In genomic region chr1:82517586-82517985, GRCh38 we compare ENCODE assay signal across 10 cellular contexts.
DNase-seq lines count a peak whose midpoint lies in the region; ATAC-seq and TF ChIP-seq lines count a peak whose summit lies in the region.
"Had no signal": no experiment of that assay in that cellular context is flagged by ENCODE, and none has a peak within 500 bp of the region (broad histone marks: within the 10 kb centered on the region; RNA-seq: fewer than 3 reads in every experiment).

No MANE protein-coding gene starts in this region.

- no peaks in the 10 kb centered on the region for H3K79me2 ChIP-seq in GM23338 (replicated peaks; ENCODE audit: insufficient read depth)
- H3K79me2 ChIP-seq in osteoblast (ENCODE audit: insufficient read depth, low read length) = no peaks in the 10 kb centered on the region

- H3F3A ChIP-seq in GM23338 (replicated peaks; ENCODE audit: low read depth) = no peaks in the 10 kb centered on the region

- no peak overlapping the region for H3K4me3 Mint-ChIP-seq in GM23338
- no peak overlapping the region for H3K4me3 Mint-ChIP-seq in activated CD4-positive, alpha-beta T cell treated with anti-CD3 and anti-CD28 coated beads for 36 hours
- H3K4me3 Mint-ChIP-seq: activated CD4-positive, alpha-beta memory T cell treated with anti-CD3 and anti-CD28 coated beads for 36 hours had no signal

- 0 out of 3 replicates have a peak, but pooled peaks cover 2% of the 10 kb centered on the region for H3K4me1 Mint-ChIP-seq in GM23338
- H3K4me1 Mint-ChIP-seq in activated CD4-positive, alpha-beta T cell treated with anti-CD3 and anti-CD28 coated beads for 36 hours = no peaks in the 10 kb centered on the region

- DNase-seq in GM23338 (ENCODE audit: low spot score) (peak; percentile 56), choroid plexus epithelial cell (ENCODE audit: low read depth) (peak; percentile 54), iPS DF 19.7 (ENCODE audit: low read depth, low spot score) (peak; percentile 2), retinal pigment epithelial cell (ENCODE audit: low read depth) (no peak), osteoblast (ENCODE audit: insufficient read length, low spot score, missing footprints) (no peak), RPMI8226 (no peak)
- DNase-seq in activated CD4-positive, alpha-beta T cell treated with anti-CD3 and anti-CD28 coated beads for 36 hours = no peak
- DNase-seq: activated CD4-positive, alpha-beta memory T cell treated with anti-CD3 and anti-CD28 coated beads for 36 hours had no signal

- H3K9me2 ChIP-seq in GM23338 (ENCODE audit: insufficient read depth) = no peaks in the 10 kb centered on the region

- no peak overlapping the region for H3K4me2 ChIP-seq in GM23338
- H3K4me2 ChIP-seq in osteoblast (ENCODE audit: insufficient read depth, low read length) = no peak overlapping the region

- H3K27me3 Mint-ChIP-seq in GM23338 (ENCODE audit: insufficient read depth, low read depth, poor library complexity) = peaks cover 2% of the 10 kb centered on the region
- no peaks in the 10 kb centered on the region for H3K27me3 Mint-ChIP-seq in activated CD4-positive, alpha-beta T cell treated with anti-CD3 and anti-CD28 coated beads for 36 hours
- H3K27me3 Mint-ChIP-seq: activated CD4-positive, alpha-beta memory T cell treated with anti-CD3 and anti-CD28 coated beads for 36 hours had no signal

- POLR2A ChIA-PET in activated CD4-positive, alpha-beta T cell treated with anti-CD3 and anti-CD28 coated beads for 36 hours (lab: Charles Lee) = no interaction called here

- H3K36me3 ChIP-seq in GM23338 (ENCODE audit: insufficient read depth) = no peaks in the 10 kb centered on the region
- no peaks in the 10 kb centered on the region for H3K36me3 ChIP-seq in osteoblast (ENCODE audit: insufficient read depth, low read length)

- H3K27me3 ChIP-seq in GM23338 (ENCODE audit: insufficient read depth) = no peaks in the 10 kb centered on the region
- no peaks in the 10 kb centered on the region for H3K27me3 ChIP-seq in osteoblast (ENCODE audit: insufficient read depth, low read length)

- no peaks in the 10 kb centered on the region for H3K36me3 Mint-ChIP-seq in GM23338 (ENCODE audit: low read depth)
- no peaks in the 10 kb centered on the region for H3K36me3 Mint-ChIP-seq in activated CD4-positive, alpha-beta T cell treated with anti-CD3 and anti-CD28 coated beads for 36 hours (ENCODE audit: low read depth)
- H3K36me3 Mint-ChIP-seq: activated CD4-positive, alpha-beta memory T cell treated with anti-CD3 and anti-CD28 coated beads for 36 hours had no signal

- intact Hi-C loops in activated CD4-positive, alpha-beta T cell treated with anti-CD3 and anti-CD28 coated beads for 36 hours (cut with DNase I, micrococcal nuclease) = no loop called here

- no peak overlapping the region for H3K27ac Mint-ChIP-seq in GM23338
- no peak overlapping the region for H3K27ac Mint-ChIP-seq in activated CD4-positive, alpha-beta T cell treated with anti-CD3 and anti-CD28 coated beads for 36 hours
- H3K27ac Mint-ChIP-seq: activated CD4-positive, alpha-beta memory T cell treated with anti-CD3 and anti-CD28 coated beads for 36 hours had no signal

- H3K4me3 ChIP-seq in GM23338 = no peak overlapping the region
- H3K4me3 ChIP-seq in choroid plexus epithelial cell (ENCODE audit: low read depth, low read length) = no peak overlapping the region
- no peak overlapping the region for H3K4me3 ChIP-seq in retinal pigment epithelial cell (ENCODE audit: low read length)
- no peak overlapping the region for H3K4me3 ChIP-seq in osteoblast (ENCODE audit: insufficient read depth, low read length)
- H3K4me3 ChIP-seq: psoas muscle had no signal

- TF ChIP-seq CTCF in GM23338 (conservative IDR thresholded peaks at IDR 0.05; ENCODE audit: low read depth in 2 of 2) (peak in 1 of 2 experiments; percentile 44; a peak in 2 of 4 replicates), choroid plexus epithelial cell (conservative IDR thresholded peaks at IDR 0.05; ENCODE audit: low read depth, low read length) (peak; percentile 36), retinal pigment epithelial cell (conservative IDR thresholded peaks at IDR 0.05; ENCODE audit: low read depth, low read length) (peak; percentile 11), osteoblast (IDR thresholded peaks at IDR 0.05; ENCODE audit: extremely low read depth, low read depth, low read length) (no peak)

- H2AFZ ChIP-seq in GM23338 = no peak overlapping the region
- no peak overlapping the region for H2AFZ ChIP-seq in osteoblast (ENCODE audit: low read length)

- CTCF ChIA-PET in activated CD4-positive, alpha-beta T cell treated with anti-CD3 and anti-CD28 coated beads for 36 hours (lab: Charles Lee) = no interaction called here

- no peaks in the 10 kb centered on the region for H3K4me1 ChIP-seq in GM23338 (ENCODE audit: insufficient read depth)
- no peaks in the 10 kb centered on the region for H3K4me1 ChIP-seq in osteoblast (ENCODE audit: insufficient read depth, low read length)
- H3K4me1 ChIP-seq: psoas muscle had no signal

- H4K20me1 ChIP-seq in GM23338 (replicated peaks; ENCODE audit: insufficient read depth) (no peaks in the 10 kb centered on the region), osteoblast (ENCODE audit: insufficient read depth, low read length) (no peaks in the 10 kb centered on the region)

- H3K27ac ChIP-seq in GM23338 (ENCODE audit: low read depth) = no peak overlapping the region
- no peak overlapping the region for H3K27ac ChIP-seq in osteoblast (ENCODE audit: low read depth, low read length)
- H3K27ac ChIP-seq: psoas muscle had no signal

- ATAC-seq in GM23338 (peak; percentile 93), GM21360 (IDR thresholded peaks at IDR 0.05; ENCODE audit: unreplicated experiment) (no peak)
- ATAC-seq in activated CD4-positive, alpha-beta T cell treated with anti-CD3 and anti-CD28 coated beads for 36 hours = no peak
- ATAC-seq: psoas muscle had no signal

- no peaks in the 10 kb centered on the region for H3K9me3 Mint-ChIP-seq in GM23338
- H3K9me3 Mint-ChIP-seq in activated CD4-positive, alpha-beta T cell treated with anti-CD3 and anti-CD28 coated beads for 36 hours (ENCODE audit: low read depth) = no peaks in the 10 kb centered on the region
- H3K9me3 Mint-ChIP-seq: activated CD4-positive, alpha-beta memory T cell treated with anti-CD3 and anti-CD28 coated beads for 36 hours had no signal

- no peaks in the 10 kb centered on the region for H3K9me3 ChIP-seq in osteoblast (ENCODE audit: low read depth, low read length)
- H3K9me3 ChIP-seq: psoas muscle had no signal

TF ChIP-seq in GM23338, 12 proteins besides CTCF, POLR2A, EP300 and RAD21 (continues in another document):
- TF ChIP-seq, protein P1, sequence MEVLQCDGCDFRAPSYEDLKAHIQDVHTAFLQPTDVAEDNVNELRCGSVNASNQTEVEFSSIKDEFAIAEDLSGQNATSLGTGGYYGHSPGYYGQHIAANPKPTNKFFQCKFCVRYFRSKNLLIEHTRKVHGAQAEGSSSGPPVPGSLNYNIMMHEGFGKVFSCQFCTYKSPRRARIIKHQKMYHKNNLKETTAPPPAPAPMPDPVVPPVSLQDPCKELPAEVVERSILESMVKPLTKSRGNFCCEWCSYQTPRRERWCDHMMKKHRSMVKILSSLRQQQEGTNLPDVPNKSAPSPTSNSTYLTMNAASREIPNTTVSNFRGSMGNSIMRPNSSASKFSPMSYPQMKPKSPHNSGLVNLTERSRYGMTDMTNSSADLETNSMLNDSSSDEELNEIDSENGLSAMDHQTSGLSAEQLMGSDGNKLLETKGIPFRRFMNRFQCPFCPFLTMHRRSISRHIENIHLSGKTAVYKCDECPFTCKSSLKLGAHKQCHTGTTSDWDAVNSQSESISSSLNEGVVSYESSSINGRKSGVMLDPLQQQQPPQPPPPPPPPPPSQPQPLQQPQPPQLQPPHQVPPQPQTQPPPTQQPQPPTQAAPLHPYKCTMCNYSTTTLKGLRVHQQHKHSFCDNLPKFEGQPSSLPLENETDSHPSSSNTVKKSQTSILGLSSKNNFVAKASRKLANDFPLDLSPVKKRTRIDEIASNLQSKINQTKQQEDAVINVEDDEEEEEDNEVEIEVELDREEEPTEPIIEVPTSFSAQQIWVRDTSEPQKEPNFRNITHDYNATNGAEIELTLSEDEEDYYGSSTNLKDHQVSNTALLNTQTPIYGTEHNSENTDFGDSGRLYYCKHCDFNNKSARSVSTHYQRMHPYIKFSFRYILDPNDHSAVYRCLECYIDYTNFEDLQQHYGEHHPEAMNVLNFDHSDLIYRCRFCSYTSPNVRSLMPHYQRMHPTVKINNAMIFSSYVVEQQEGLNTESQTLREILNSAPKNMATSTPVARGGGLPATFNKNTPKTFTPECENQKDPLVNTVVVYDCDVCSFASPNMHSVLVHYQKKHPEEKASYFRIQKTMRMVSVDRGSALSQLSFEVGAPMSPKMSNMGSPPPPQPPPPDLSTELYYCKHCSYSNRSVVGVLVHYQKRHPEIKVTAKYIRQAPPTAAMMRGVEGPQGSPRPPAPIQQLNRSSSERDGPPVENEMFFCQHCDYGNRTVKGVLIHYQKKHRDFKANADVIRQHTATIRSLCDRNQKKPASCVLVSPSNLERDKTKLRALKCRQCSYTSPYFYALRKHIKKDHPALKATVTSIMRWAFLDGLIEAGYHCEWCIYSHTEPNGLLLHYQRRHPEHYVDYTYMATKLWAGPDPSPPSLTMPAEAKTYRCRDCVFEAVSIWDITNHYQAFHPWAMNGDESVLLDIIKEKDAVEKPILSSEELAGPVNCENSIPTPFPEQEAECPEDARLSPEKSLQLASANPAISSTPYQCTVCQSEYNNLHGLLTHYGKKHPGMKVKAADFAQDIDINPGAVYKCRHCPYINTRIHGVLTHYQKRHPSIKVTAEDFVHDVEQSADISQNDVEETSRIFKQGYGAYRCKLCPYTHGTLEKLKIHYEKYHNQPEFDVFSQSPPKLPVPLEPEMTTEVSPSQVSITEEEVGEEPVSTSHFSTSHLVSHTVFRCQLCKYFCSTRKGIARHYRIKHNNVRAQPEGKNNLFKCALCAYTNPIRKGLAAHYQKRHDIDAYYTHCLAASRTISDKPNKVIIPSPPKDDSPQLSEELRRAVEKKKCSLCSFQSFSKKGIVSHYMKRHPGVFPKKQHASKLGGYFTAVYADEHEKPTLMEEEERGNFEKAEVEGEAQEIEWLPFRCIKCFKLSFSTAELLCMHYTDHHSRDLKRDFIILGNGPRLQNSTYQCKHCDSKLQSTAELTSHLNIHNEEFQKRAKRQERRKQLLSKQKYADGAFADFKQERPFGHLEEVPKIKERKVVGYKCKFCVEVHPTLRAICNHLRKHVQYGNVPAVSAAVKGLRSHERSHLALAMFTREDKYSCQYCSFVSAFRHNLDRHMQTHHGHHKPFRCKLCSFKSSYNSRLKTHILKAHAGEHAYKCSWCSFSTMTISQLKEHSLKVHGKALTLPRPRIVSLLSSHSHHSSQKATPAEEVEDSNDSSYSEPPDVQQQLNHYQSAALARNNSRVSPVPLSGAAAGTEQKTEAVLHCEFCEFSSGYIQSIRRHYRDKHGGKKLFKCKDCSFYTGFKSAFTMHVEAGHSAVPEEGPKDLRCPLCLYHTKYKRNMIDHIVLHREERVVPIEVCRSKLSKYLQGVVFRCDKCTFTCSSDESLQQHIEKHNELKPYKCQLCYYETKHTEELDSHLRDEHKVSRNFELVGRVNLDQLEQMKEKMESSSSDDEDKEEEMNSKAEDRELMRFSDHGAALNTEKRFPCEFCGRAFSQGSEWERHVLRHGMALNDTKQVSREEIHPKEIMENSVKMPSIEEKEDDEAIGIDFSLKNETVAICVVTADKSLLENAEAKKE (CRISPR knock-in tag; IDR thresholded peaks at IDR 0.05) = no peak
- no peak for TF ChIP-seq ZNF114 (CRISPR knock-in tag; IDR thresholded peaks at IDR 0.05)

Comparison
In these comparisons a context has a peak if more than half of its experiments do, and no peak if none do; other contexts are left out.
1. DNase-seq: peak in GM23338 (single experiment), choroid plexus epithelial cell (single experiment) and iPS DF 19.7 (single experiment); none in retinal pigment epithelial cell (single experiment), activated CD4-positive, alpha-beta T cell treated with anti-CD3 and anti-CD28 coated beads for 36 hours (single experiment), osteoblast (single experiment) and RPMI8226 (single experiment).